Comparison of ENCODE assay signal across 12 cellular contexts in genomic region chr1:53588053-53588779, GRCh38.
"Had no signal": no experiment of that assay in that cellular context is flagged by ENCODE, and none has a peak within 500 bp of the region (broad histone marks: within the 10 kb centered on the region; RNA-seq: fewer than 3 reads in every experiment).

No MANE protein-coding gene starts in this region.

- H3K9me3 ChIP-seq: tibial nerve had no signal

- H3K36me3 ChIP-seq: tibial nerve had no signal

- H3K27ac ChIP-seq: dorsolateral prefrontal cortex, tibial nerve had no signal

- ATAC-seq: activated T-helper 17 cell treated with anti-CD3 and anti-CD28 coated beads, Interleukin-2, amount 50 U/mL, for 72 hours; esophagus mucosa had no signal

- H3K4me3 ChIP-seq: dorsolateral prefrontal cortex, tibial nerve had no signal

- DNase-seq: activated CD4-positive, alpha-beta T cell treated with anti-CD3 and anti-CD28 coated beads, Interleukin-2, amount 50 U/mL, for 4 hours; activated CD4-positive, CD25-positive, alpha-beta regulatory T cell treated with anti-CD3 and anti-CD28 coated beads, Interleukin-2, amount 50 U/mL, for 72 hours; activated naive CD4-positive, alpha-beta T cell treated with anti-CD3 and anti-CD28 coated beads, Interleukin-2, amount 50 U/mL, for 16 hours; amniotic stem cell; cerebellar nuclear complex; nephron progenitor cell; small intestine; SW 1271 had no signal

- H3K27me3 ChIP-seq: dorsolateral prefrontal cortex, tibial nerve had no signal
